Comparison of ENCODE assay signal across 10 cellular contexts in the genomic region with DNA sequence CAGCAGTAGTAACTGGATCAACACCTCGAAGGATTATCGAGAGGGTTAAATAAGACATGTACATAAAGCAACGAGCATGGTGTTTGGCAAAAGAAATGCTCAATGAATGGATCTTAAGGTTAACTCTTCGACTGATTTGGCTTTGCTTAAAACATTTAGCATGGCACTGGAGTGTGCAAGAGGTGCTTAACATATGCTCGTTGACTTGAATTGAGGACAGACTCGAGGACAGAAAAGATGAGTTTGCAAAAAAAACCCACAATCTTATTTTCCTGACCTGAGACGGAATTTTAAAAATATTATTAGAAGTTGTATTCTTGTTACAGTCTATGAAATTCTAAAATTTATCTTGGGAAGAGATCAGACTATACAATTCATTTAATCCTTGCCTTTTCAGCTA. TPM values are rescaled to one million over a fixed set of nuclear protein-coding genes. Genes with fewer than 3 reads are reported as not detected.
"Had no signal": no experiment of that assay in that cellular context is flagged by ENCODE, and none has a peak within 500 bp of the region (broad histone marks: within the 10 kb centered on the region; RNA-seq: fewer than 3 reads in every experiment).

No MANE protein-coding gene starts in this region.

- ATAC-seq: GM23338 had no signal

- H2AFZ ChIP-seq: GM23338 had no signal

- H3K36me3 Mint-ChIP-seq: IgD-negative memory B cell had no signal

- H3K4me3 ChIP-seq: GM23338 had no signal

- H3K27ac Mint-ChIP-seq: GM23338, H9, IgD-negative memory B cell had no signal

- DNase-seq: H9, HCEC 1CT, HFFc6, KG1 had no signal

- H3K9me3 Mint-ChIP-seq: GM23338, H9 had no signal

- H3K4me3 Mint-ChIP-seq: GM23338, H9, IgD-negative memory B cell had no signal

- H3K4me2 ChIP-seq: GM23338 had no signal

- FAIRE-seq: H1, H54, HTR-8/SVneo had no signal

- H3K4me1 Mint-ChIP-seq: GM23338, H9, IgD-negative memory B cell had no signal

RNA-seq across cellular contexts. Expression of gene ST8SIA6, which starts 49.4 kb away (rescaled TPM):
- total RNA-seq: HFFc6, HT-29 had no signal
- polyA plus RNA-seq: IgD-negative memory B cell had no signal
